Comparison of ENCODE assay signal across 11 cellular contexts in the genomic region with DNA sequence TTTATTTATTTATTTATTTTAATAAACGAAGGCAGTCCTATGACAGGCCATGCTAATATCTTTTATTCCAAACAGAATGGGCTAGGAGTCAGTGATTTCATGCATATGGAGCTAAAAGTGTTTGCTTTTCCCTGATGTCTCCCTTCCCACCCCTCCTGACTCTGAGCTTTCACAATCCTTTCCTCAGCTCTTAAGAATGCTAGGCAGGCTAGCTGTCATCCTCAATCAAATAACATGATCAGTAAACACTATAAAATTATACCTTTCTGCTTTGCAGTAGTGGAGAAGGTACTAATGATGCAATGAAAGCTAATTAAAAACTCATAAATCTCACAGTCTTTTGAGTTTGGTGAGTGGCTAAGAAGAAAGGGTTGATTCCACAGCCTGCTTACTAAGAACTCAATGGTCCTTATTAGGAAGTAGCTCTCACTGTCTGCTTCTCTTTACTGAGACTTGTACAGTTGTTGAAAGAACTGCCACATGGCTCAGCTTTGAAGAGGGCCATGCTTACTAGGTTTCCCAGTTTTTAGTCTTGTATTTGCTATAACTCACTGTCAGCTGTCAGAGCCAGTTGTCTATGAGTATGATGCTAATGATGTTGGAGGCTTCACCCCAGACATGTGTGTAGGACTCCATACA.
DNase-seq lines count a peak whose midpoint lies in the region; ATAC-seq, FAIRE-seq and TF ChIP-seq lines count a peak whose summit lies in the region.
"Had no signal": no experiment of that assay in that cellular context is flagged by ENCODE, and none has a peak within 500 bp of the region (broad histone marks: within the 10 kb centered on the region; RNA-seq: fewer than 3 reads in every experiment).

No MANE protein-coding gene starts in this region.

- WGBS in pancreas, 2 donors = 55 to 57% methylated on average over 1 of the region's 1 CpG

- peak; percentile 49 for DNase-seq in Daoy (ENCODE audit: low read depth)
- DNase-seq in NCI-H2227 (lab: John Stamatoyannopoulos, UW; ENCODE audit: unreplicated experiment) = peak; percentile 83
- DNase-seq in dedifferentiated amniotic fluid mesenchymal stem cell (ENCODE audit: extremely low spot score) = peak; percentile 81
- DNase-seq in pancreas = no peak
- no peak for DNase-seq in amniotic stem cell (lab: John Stamatoyannopoulos, UW)
- DNase-seq in NK-92 (lab: John Stamatoyannopoulos, UW; ENCODE audit: unreplicated experiment) = no peak
- DNase-seq in GM19238 (ENCODE audit: insufficient read length, low spot score) = no peak
- DNase-seq: activated T-cell treated with anti-CD3 and anti-CD28 coated beads, Interleukin-2, amount 50 U/mL, for 72 hours; Calu3 had no signal

- ATAC-seq in pancreas (peak in 3 of 4 donors; percentile 31 to 59 (median 54)), HG02678 (IDR thresholded peaks at IDR 0.05; ENCODE audit: unreplicated experiment) (no peak)
- ATAC-seq: activated T-cell treated with anti-CD3 and anti-CD28 coated beads, Interleukin-2, amount 50 U/mL, for 72 hours had no signal

- peaks cover 0 to 21% (median 16%) of the 10 kb centered on the region in 3 donors for H3K4me1 ChIP-seq in pancreas

- TF ChIP-seq CTCF in pancreas (IDR thresholded peaks at IDR 0.05) = no peak

- H3K4me3 ChIP-seq in pancreas = no peak overlapping the region

- H3K36me3 ChIP-seq in pancreas = no peaks in the 10 kb centered on the region

- no peak overlapping the region for H3K27ac ChIP-seq in pancreas
- H3K27ac ChIP-seq: VCaP had no signal

- no peaks in the 10 kb centered on the region for H3K9me3 ChIP-seq in pancreas

- H3K27me3 ChIP-seq in pancreas = no peaks in the 10 kb centered on the region

- intact Hi-C loops in pancreas (cut with DNase I) = no loop called here

- FAIRE-seq in pancreas (lab: Jason Lieb, UNC) = no peak

Comparison
In these comparisons a context has a peak if more than half of its experiments do, and no peak if none do; other contexts are left out.
1. DNase-seq: peak in Daoy (single experiment), NCI-H2227 (single experiment) and dedifferentiated amniotic fluid mesenchymal stem cell (single experiment); none in pancreas (0 of 6), amniotic stem cell (single experiment), NK-92 (single experiment) and GM19238 (single experiment).